In genomic region chr9:109771796-109772525, GRCh38 we compare ENCODE assay signal across 11 cellular contexts. TPM values are rescaled to one million over a fixed set of nuclear protein-coding genes. Genes with fewer than 3 reads are reported as not detected.
DNase-seq lines count a peak whose midpoint lies in the region; ATAC-seq and TF ChIP-seq lines count a peak whose summit lies in the region.
"Had no signal": no experiment of that assay in that cellular context is flagged by ENCODE, and none has a peak within 500 bp of the region (broad histone marks: within the 10 kb centered on the region; RNA-seq: fewer than 3 reads in every experiment).

No MANE protein-coding gene starts in this region.

- DNase-seq in SK-N-MC (ENCODE audit: low read depth, low spot score), result no peak
- DNase-seq in heart right ventricle, result peak; percentile 64 to 78
- no peak for DNase-seq in trophoblast cell
- no peak for DNase-seq in T1000 (lab: John Stamatoyannopoulos, UW)
- DNase-seq in activated CD8-positive, alpha-beta T cell treated with anti-CD3 and anti-CD28 coated beads for 36 hours, result no peak
- DNase-seq: activated CD8-positive, alpha-beta memory T cell treated with anti-CD3 and anti-CD28 coated beads, Interleukin-2, amount 10 ng/mL, durations not matched to agents 7 days and 5 days; activated naive CD4-positive, alpha-beta T cell treated with anti-CD3 and anti-CD28 coated beads, Interleukin-2, amount 50 U/mL, for 16 hours; NCI-H2227 treated with DMSO at 0.1 percent for 48 hours had no signal

- POLR2A ChIA-PET in activated CD8-positive, alpha-beta T cell treated with anti-CD3 and anti-CD28 coated beads for 36 hours (lab: Charles Lee), result no interaction called here

- no peak overlapping the region for H2AFZ ChIP-seq in trophoblast cell (ENCODE audit: insufficient read depth, low read length, poor library complexity)

- peak overlapping the region; percentile 72 for H4K8ac ChIP-seq in trophoblast cell (ENCODE audit: low read depth, low read length)

- H3K4me1 Mint-ChIP-seq in activated CD8-positive, alpha-beta T cell treated with anti-CD3 and anti-CD28 coated beads for 36 hours (ENCODE audit: low read depth), result no peaks in the 10 kb centered on the region
- H3K4me1 Mint-ChIP-seq: activated CD8-positive, alpha-beta memory T cell treated with anti-CD3 and anti-CD28 coated beads, Interleukin-2, amount 10 ng/mL, durations not matched to agents 7 days and 5 days had no signal

- no peak overlapping the region for H3K27ac Mint-ChIP-seq in activated CD8-positive, alpha-beta T cell treated with anti-CD3 and anti-CD28 coated beads for 36 hours
- H3K27ac Mint-ChIP-seq: activated CD8-positive, alpha-beta memory T cell treated with anti-CD3 and anti-CD28 coated beads, Interleukin-2, amount 10 ng/mL, durations not matched to agents 7 days and 5 days had no signal

- H3K9me3 ChIP-seq in HUES48 (ENCODE audit: control insufficient read depth, insufficient read depth, low read length) (no peaks in the 10 kb centered on the region), SK-N-MC (ENCODE audit: low read depth, low read length) (no peaks in the 10 kb centered on the region), heart right ventricle (no peaks in the 10 kb centered on the region), trophoblast cell (ENCODE audit: insufficient read depth, low read depth, low read length) (no peaks in the 10 kb centered on the region)

- no peaks in the 10 kb centered on the region for H3K36me3 Mint-ChIP-seq in activated CD8-positive, alpha-beta T cell treated with anti-CD3 and anti-CD28 coated beads for 36 hours (ENCODE audit: low read depth)
- H3K36me3 Mint-ChIP-seq: activated CD8-positive, alpha-beta memory T cell treated with anti-CD3 and anti-CD28 coated beads, Interleukin-2, amount 10 ng/mL, durations not matched to agents 7 days and 5 days had no signal

- ATAC-seq in heart right ventricle, result peak; percentile 67 to 91 (median 84)
- no peak for ATAC-seq in HG03097 (IDR thresholded peaks at IDR 0.05; ENCODE audit: low FRiP score, unreplicated experiment)
- no peak for ATAC-seq in activated CD8-positive, alpha-beta T cell treated with anti-CD3 and anti-CD28 coated beads for 36 hours
- ATAC-seq: activated CD8-positive, alpha-beta memory T cell treated with anti-CD3 and anti-CD28 coated beads, Interleukin-2, amount 10 ng/mL, durations not matched to agents 7 days and 5 days; esophagus mucosa had no signal

- no peak for TF ChIP-seq CTCF in heart right ventricle (IDR thresholded peaks at IDR 0.05)
- no peak for TF ChIP-seq CTCF in activated CD8-positive, alpha-beta T cell treated with anti-CD3 and anti-CD28 coated beads for 36 hours (IDR thresholded peaks at IDR 0.05)

- peak overlapping the region; percentile 31 for H2BK5ac ChIP-seq in trophoblast cell (ENCODE audit: low read depth, low read length, poor library complexity)

- H3K9ac ChIP-seq in HUES48 (ENCODE audit: low read depth, low read length) (no peak overlapping the region), SK-N-MC (ENCODE audit: insufficient read length) (peak overlapping the region; percentile 59), trophoblast cell (ENCODE audit: low read length) (no peak overlapping the region)

- no peak overlapping the region for H3K4me3 ChIP-seq in HUES48 (ENCODE audit: low read depth, low read length)
- H3K4me3 ChIP-seq in SK-N-MC, result peak overlapping the region; percentile 21
- H3K4me3 ChIP-seq in heart right ventricle, result no peak overlapping the region
- H3K4me3 ChIP-seq in trophoblast cell (ENCODE audit: low read depth, low read length), result no peak overlapping the region

- H2BK120ac ChIP-seq in trophoblast cell (ENCODE audit: insufficient read depth, low read length, poor library complexity), result peak overlapping the region; percentile 61

- peak overlapping the region; percentile 49 for H3K14ac ChIP-seq in trophoblast cell (ENCODE audit: low read length)

- intact Hi-C loops in heart right ventricle (cut with DNase I), result loop anchor here in 1 of 10 donors (10.0 kb wide), 2 partner anchors 117 to 187 kb away; no protein-coding TSS in a partner anchor
- intact Hi-C loops in activated CD8-positive, alpha-beta T cell treated with anti-CD3 and anti-CD28 coated beads for 36 hours (cut with micrococcal nuclease), result no loop called here

- no peak overlapping the region for H3K23ac ChIP-seq in trophoblast cell (ENCODE audit: low read length)

- H3K18ac ChIP-seq in trophoblast cell (ENCODE audit: low read length), result peak overlapping the region; percentile 49

- no peak overlapping the region for H4K12ac ChIP-seq in trophoblast cell (ENCODE audit: low read depth, low read length)

- H3K9me3 Mint-ChIP-seq in activated CD8-positive, alpha-beta T cell treated with anti-CD3 and anti-CD28 coated beads for 36 hours, result no peaks in the 10 kb centered on the region

- H3K27ac ChIP-seq in HUES48 (ENCODE audit: low read depth, low read length) (peak overlapping the region; percentile 38), SK-N-MC (peak overlapping the region; percentile 77), heart right ventricle (peak overlapping the region in 6 of 10 donors; percentile 43 to 71 (median 68)), trophoblast cell (ENCODE audit: low read depth, low read length) (peak overlapping the region; percentile 43)

- H3K4me2 ChIP-seq in trophoblast cell (ENCODE audit: low read length), result no peak overlapping the region

- H3K4me1 ChIP-seq in HUES48 (ENCODE audit: control insufficient read depth, insufficient read depth, low read length), result peaks cover 35% of the 10 kb centered on the region
- H3K4me1 ChIP-seq in heart right ventricle, result peaks cover 0 to 41% (median 20%) of the 10 kb centered on the region in 9 donors
- peaks cover 12 to 19% of the 10 kb centered on the region in 2 experiments for H3K4me1 ChIP-seq in trophoblast cell (ENCODE audit: control insufficient read depth in 1 of 2, insufficient read depth in 2 of 2, low read length in 2 of 2)

- peaks cover 8% of the 10 kb centered on the region for H3K79me1 ChIP-seq in trophoblast cell (ENCODE audit: low read length)

- 18 to 27% methylated on average over 8 of the region's 8 CpGs for WGBS in heart right ventricle, 2 donors
- no CpG with 5 or more reads among the region's 8 CpGs for WGBS in trophoblast cell (ENCODE audit: extremely low coverage, insufficient coverage, insufficient read length)

- H2BK12ac ChIP-seq in trophoblast cell (ENCODE audit: low read length), result peak overlapping the region; percentile 67

- H3K27me3 ChIP-seq in HUES48 (ENCODE audit: control insufficient read depth, insufficient read depth, low read length) (no peaks in the 10 kb centered on the region), heart right ventricle (peaks cover 0 to 19% (median 0%) of the 10 kb centered on the region in 7 donors), trophoblast cell (ENCODE audit: insufficient read depth, low read length) (no peaks in the 10 kb centered on the region)

- CTCF ChIA-PET in activated CD8-positive, alpha-beta T cell treated with anti-CD3 and anti-CD28 coated beads for 36 hours (lab: Charles Lee), result no interaction called here

- H3K27me3 Mint-ChIP-seq in activated CD8-positive, alpha-beta T cell treated with anti-CD3 and anti-CD28 coated beads for 36 hours, result peaks cover 11% of the 10 kb centered on the region

- no peaks in the 10 kb centered on the region for H3K36me3 ChIP-seq in HUES48 (ENCODE audit: control insufficient read depth, insufficient read depth, low read length)
- H3K36me3 ChIP-seq in SK-N-MC (ENCODE audit: insufficient read depth, low read length), result no peaks in the 10 kb centered on the region
- H3K36me3 ChIP-seq in heart right ventricle, result no peaks in the 10 kb centered on the region
- no peaks in the 10 kb centered on the region for H3K36me3 ChIP-seq in trophoblast cell (ENCODE audit: control insufficient read depth in 1 of 2, insufficient read depth in 2 of 2, low read length in 2 of 2)

- peaks cover 2% of the 10 kb centered on the region for H3K79me2 ChIP-seq in trophoblast cell (ENCODE audit: control insufficient read depth, insufficient read depth, low read length, poor library complexity)

- no peak overlapping the region for H3K4me3 Mint-ChIP-seq in activated CD8-positive, alpha-beta T cell treated with anti-CD3 and anti-CD28 coated beads for 36 hours
- H3K4me3 Mint-ChIP-seq: activated CD8-positive, alpha-beta memory T cell treated with anti-CD3 and anti-CD28 coated beads, Interleukin-2, amount 10 ng/mL, durations not matched to agents 7 days and 5 days had no signal

- peak overlapping the region; percentile 18 for H2AK5ac ChIP-seq in trophoblast cell (ENCODE audit: low read length)

- H4K91ac ChIP-seq in trophoblast cell (ENCODE audit: low read depth, low read length), result peak overlapping the region; percentile 59

- peak overlapping the region; percentile 59 for H3K4ac ChIP-seq in trophoblast cell (ENCODE audit: low read depth, low read length)

RNA-seq across cellular contexts. Expression of gene PALM2AKAP2, which starts 8.0 kb away (rescaled TPM):
- total RNA-seq in heart right ventricle, result 100 to 1,000 TPM in 5 of 10 donors, 10 to 100 TPM in 5; 66.3 to 111 (median 98.8) TPM
- 1 to 10 TPM; 3.1 to 3.7 TPM for polyA plus RNA-seq in heart right ventricle
- polyA plus RNA-seq in trophoblast cell (2013), result 5.6 and 6.9 TPM in 2 replicates
- not detected for total RNA-seq in activated CD8-positive, alpha-beta T cell treated with anti-CD3 and anti-CD28 coated beads for 36 hours
- total RNA-seq: activated CD8-positive, alpha-beta memory T cell treated with anti-CD3 and anti-CD28 coated beads, Interleukin-2, amount 10 ng/mL, durations not matched to agents 7 days and 5 days had no signal

Comparison
In these comparisons a context has a peak if more than half of its experiments do, and no peak if none do; other contexts are left out.
1. DNase-seq: peak in heart right ventricle (2 of 2); none in SK-N-MC (single experiment), trophoblast cell (0 of 2), T1000 (single experiment) and activated CD8-positive, alpha-beta T cell treated with anti-CD3 and anti-CD28 coated beads for 36 hours (single experiment).
2. ATAC-seq: peak in heart right ventricle (8 of 8); none in HG03097 (single experiment) and activated CD8-positive, alpha-beta T cell treated with anti-CD3 and anti-CD28 coated beads for 36 hours (single experiment).
3. RNA of gene PALM2AKAP2, which starts 8.0 kb away (total RNA-seq): 66.3 to 111 TPM in heart right ventricle; not detected in activated CD8-positive, alpha-beta T cell treated with anti-CD3 and anti-CD28 coated beads for 36 hours; every median in the first group is over 10 times any median in the second.
4. Peak in every context shown above with its lines, with median percentiles within 50 percentile points of each other: H3K27ac ChIP-seq.